Comparison of ENCODE assay signal across 29 cellular contexts in genomic region chr4:27828843-27829242, GRCh38.
DNase-seq lines count a peak whose midpoint lies in the region; TF ChIP-seq lines count a peak whose summit lies in the region.
"Had no signal": no experiment of that assay in that cellular context is flagged by ENCODE, and none has a peak within 500 bp of the region (broad histone marks: within the 10 kb centered on the region; RNA-seq: fewer than 3 reads in every experiment).

No MANE protein-coding gene starts in this region.

- DNase-seq in ELR (ENCODE audit: low read depth) (peak; percentile 10), LHCN-M2 (ENCODE audit: low read depth) (peak; percentile 3), epithelial cell of esophagus (ENCODE audit: low read depth) (peak; percentile 1), iPS-NIHi7 (ENCODE audit: extremely low spot score) (peak; percentile 8), amygdala (lab: John Stamatoyannopoulos, UW) (no peak), NCI-H146 treated with DMSO at 0.1 percent for 48 hours (lab: John Stamatoyannopoulos, UW; ENCODE audit: unreplicated experiment) (no peak), C1 segment of cervical spinal cord (lab: John Stamatoyannopoulos, UW) (no peak)
- DNase-seq in activated T-cell treated with anti-CD3 and anti-CD28 coated beads, Interleukin-2, amount 50 U/mL, for 1 hour, result no peak
- DNase-seq: AML-193; CD4-positive, alpha-beta memory T cell; COR-L47; DMS53; GDM1; GM23248; Karpas-422; MV-4-11; NCI-H1105; NCI-H1436 treated with DMSO at 0.1 percent for 48 hours; NCI-H2029; NCI-H510A; NCI-H69; Peyer's patch; SIG-M5; SK-N-SH; SW 1271 had no signal

- no peak for TF ChIP-seq CTCF in epithelial cell of esophagus (IDR thresholded peaks at IDR 0.05; ENCODE audit: insufficient read depth, low read depth, low read length, missing control alignments)

- no peak overlapping the region for H3K4me3 ChIP-seq in epithelial cell of esophagus (ENCODE audit: low read length)
- H3K4me3 ChIP-seq: A549; BLaER1 treated with 17β-estradiol and CSF1 and Interleukin-3, amounts not matched to agents 10 nM and 100 nM; GM12878; GM23248; HAP-1; Peyer's patch had no signal

Comparison
In these comparisons a context has a peak if more than half of its experiments do, and no peak if none do; other contexts are left out.
1. DNase-seq: peak in ELR (single experiment), LHCN-M2 (single experiment), epithelial cell of esophagus (single experiment) and iPS-NIHi7 (single experiment); none in amygdala (0 of 56), NCI-H146 treated with DMSO at 0.1 percent for 48 hours (single experiment), activated T-cell treated with anti-CD3 and anti-CD28 coated beads, Interleukin-2, amount 50 U/mL, for 1 hour (single experiment) and C1 segment of cervical spinal cord (0 of 14).